In the genomic region with DNA sequence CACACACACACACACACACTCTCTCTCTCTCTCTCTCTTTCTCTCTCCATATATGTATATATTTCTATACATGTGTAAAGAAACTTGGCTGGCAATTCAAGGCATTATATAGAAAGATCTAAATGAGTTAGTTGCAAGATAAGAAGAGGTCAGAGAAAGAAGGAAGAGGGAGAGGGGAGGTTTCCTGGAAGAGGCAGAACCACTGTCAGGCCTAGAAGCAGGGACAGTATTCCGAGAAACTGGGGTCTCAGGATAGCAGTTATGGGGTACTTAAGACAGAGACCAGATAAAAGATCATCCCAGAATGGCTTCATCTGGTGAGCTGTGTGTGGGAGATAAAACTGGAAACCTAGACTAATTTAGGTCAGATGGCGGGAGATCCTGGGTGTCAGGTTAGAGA, we compare ENCODE assay signal across 23 cellular contexts.
"Had no signal": no experiment of that assay in that cellular context is flagged by ENCODE, and none has a peak within 500 bp of the region (broad histone marks: within the 10 kb centered on the region; RNA-seq: fewer than 3 reads in every experiment).

No MANE protein-coding gene starts in this region.

- H3K9me3 Mint-ChIP-seq: activated CD4-positive, alpha-beta memory T cell treated with anti-CD3 and anti-CD28 coated beads for 36 hours; activated naive CD8-positive, alpha-beta T cell treated with anti-CD3 and anti-CD28 coated beads, Interleukin-2, amount 10 ng/mL, durations not matched to agents 7 days and 5 days; central memory CD8-positive, alpha-beta T cell; effector memory CD8-positive, alpha-beta T cell; naive thymus-derived CD4-positive, alpha-beta T cell; T-cell had no signal

- H3K36me3 ChIP-seq: breast epithelium, heart left ventricle, lower lobe of right lung, prostate gland, spleen, thoracic aorta, upper lobe of left lung had no signal

- H3K27ac Mint-ChIP-seq: activated CD4-positive, alpha-beta memory T cell treated with anti-CD3 and anti-CD28 coated beads for 36 hours; activated naive CD8-positive, alpha-beta T cell treated with anti-CD3 and anti-CD28 coated beads, Interleukin-2, amount 10 ng/mL, durations not matched to agents 7 days and 5 days; effector memory CD8-positive, alpha-beta T cell; naive thymus-derived CD4-positive, alpha-beta T cell; T-cell had no signal

- H3K4me3 ChIP-seq: breast epithelium, dorsolateral prefrontal cortex, heart left ventricle, lower lobe of right lung, prostate gland, spleen, thoracic aorta, upper lobe of left lung had no signal

- FAIRE-seq: colon, kidney had no signal

- ATAC-seq: effector memory CD8-positive, alpha-beta T cell; heart left ventricle; left lobe of liver; lower lobe of right lung; naive thymus-derived CD4-positive, alpha-beta T cell; T-cell had no signal

- H3K27me3 ChIP-seq: breast epithelium, dorsolateral prefrontal cortex, heart left ventricle, spleen, upper lobe of left lung had no signal

- H3K36me3 Mint-ChIP-seq: activated CD4-positive, alpha-beta memory T cell treated with anti-CD3 and anti-CD28 coated beads for 36 hours had no signal

- DNase-seq: activated CD4-positive, alpha-beta memory T cell treated with anti-CD3 and anti-CD28 coated beads for 36 hours; activated CD4-positive, alpha-beta T cell treated with anti-CD3 and anti-CD28 coated beads for 48 hours; activated naive CD4-positive, alpha-beta T cell treated with Interleukin-2 at 50 U/mL for 16 hours; activated naive CD8-positive, alpha-beta T cell treated with anti-CD3 and anti-CD28 coated beads, Interleukin-2, amount 10 ng/mL, durations not matched to agents 7 days and 5 days; activated T-cell treated with anti-CD3 and anti-CD28 coated beads, Interleukin-2, amount 50 U/mL, for 48 hours; amniotic stem cell; dorsolateral prefrontal cortex; effector memory CD8-positive, alpha-beta T cell; heart left ventricle; kidney; lower lobe of right lung; naive thymus-derived CD4-positive, alpha-beta T cell; spleen; stimulated activated CD4-positive, alpha-beta T cell treated with anti-CD3 and anti-CD28 coated beads, Interleukin-4, amount 100 ng/mL, for 1 hour; stimulated activated naive CD4-positive, alpha-beta T cell treated with Interleukin-2 at 50 U/mL for 16 hours; T-cell; upper lobe of left lung had no signal

- H3K4me1 ChIP-seq: breast epithelium, lower lobe of right lung, prostate gland, spleen, upper lobe of left lung had no signal

- H3K27ac ChIP-seq: breast epithelium, dorsolateral prefrontal cortex, heart left ventricle, lower lobe of right lung, prostate gland, spleen, thoracic aorta, upper lobe of left lung had no signal

- H3K9me3 ChIP-seq: breast epithelium, heart left ventricle, lower lobe of right lung, prostate gland, spleen, thoracic aorta, upper lobe of left lung had no signal

- H3K27me3 Mint-ChIP-seq: activated CD4-positive, alpha-beta memory T cell treated with anti-CD3 and anti-CD28 coated beads for 36 hours; activated naive CD8-positive, alpha-beta T cell treated with anti-CD3 and anti-CD28 coated beads, Interleukin-2, amount 10 ng/mL, durations not matched to agents 7 days and 5 days; central memory CD8-positive, alpha-beta T cell; effector memory CD8-positive, alpha-beta T cell; naive thymus-derived CD4-positive, alpha-beta T cell; T-cell had no signal

- H3K4me3 Mint-ChIP-seq: activated CD4-positive, alpha-beta memory T cell treated with anti-CD3 and anti-CD28 coated beads for 36 hours; activated naive CD8-positive, alpha-beta T cell treated with anti-CD3 and anti-CD28 coated beads, Interleukin-2, amount 10 ng/mL, durations not matched to agents 7 days and 5 days; central memory CD8-positive, alpha-beta T cell; effector memory CD8-positive, alpha-beta T cell; naive thymus-derived CD4-positive, alpha-beta T cell; T-cell had no signal

- H3K4me1 Mint-ChIP-seq: activated naive CD8-positive, alpha-beta T cell treated with anti-CD3 and anti-CD28 coated beads, Interleukin-2, amount 10 ng/mL, durations not matched to agents 7 days and 5 days; central memory CD8-positive, alpha-beta T cell; T-cell had no signal
